7 cellular contexts compared by ENCODE assay signal in genomic region chr17:75785770-75786538, GRCh38. TPM values are rescaled to one million over a fixed set of nuclear protein-coding genes. Genes with fewer than 3 reads are reported as not detected.
A peak's percentile ranks its signal among the peaks of the same experiment; 100 is the strongest.
DNase-seq lines count a peak whose midpoint lies in the region; ATAC-seq and TF ChIP-seq lines count a peak whose summit lies in the region.

No MANE protein-coding gene starts in this region.

- peak; percentile 79 for DNase-seq in GM23248
- DNase-seq in OCI-LY7 (ENCODE audit: low spot score) = peak; percentile 55
- DNase-seq in natural killer cell treated with Interleukin-12 subunit alpha and Interleukin-12 subunit beta and Interleukin-15 and Interleukin-18, amount 100 ng/mL, for 72 hours (ENCODE audit: low spot score) = no peak
- no peak for DNase-seq in head of caudate nucleus
- no peak for DNase-seq in mesenteric fat pad (ENCODE audit: low spot score)

- POLR2A ChIA-PET in OCI-LY7 (lab: Charles Lee) = interaction anchor here (0.5 to 4.0 kb wide), 16 partner anchors 8 to 140 kb away, joined by 3 to 33 read pairs (median 4); partner anchors contain the start of genes GALK1 and WBP2

- peaks cover 29% of the 10 kb centered on the region for H3K4me1 Mint-ChIP-seq in dendritic cell treated with granulocyte-macrophage colony-stimulating factor and Interleukin-4, amounts not matched to agents 40 ng/mL and 50 ng/mL, for 4 days (ENCODE audit: low read depth)
- H3K4me1 Mint-ChIP-seq in natural killer cell treated with Interleukin-12 subunit alpha and Interleukin-12 subunit beta and Interleukin-15 and Interleukin-18, amount 100 ng/mL, for 72 hours (ENCODE audit: low read depth in 2 of 2) = peaks cover 31 to 35% of the 10 kb centered on the region in 2 donors

- H3K27ac ChIP-seq in GM23248 (peak overlapping the region; percentile 99), OCI-LY7 (ENCODE audit: low read depth, low read length, poor library complexity, severe bottlenecking) (peak overlapping the region; percentile 91)

- H3K9ac ChIP-seq in GM23248 = peak overlapping the region; percentile 93

- no peak for ATAC-seq in natural killer cell treated with Interleukin-12 subunit alpha and Interleukin-12 subunit beta and Interleukin-15 and Interleukin-18, amount 100 ng/mL, for 72 hours
- ATAC-seq in HG03521 (IDR thresholded peaks at IDR 0.05; ENCODE audit: unreplicated experiment) = no peak

- H3K9me2 ChIP-seq in GM23248 (ENCODE audit: insufficient read depth) (no peaks in the 10 kb centered on the region), OCI-LY7 (ENCODE audit: insufficient read depth, low read length) (no peaks in the 10 kb centered on the region)

- H3K9me3 ChIP-seq in GM23248 (ENCODE audit: low read depth) = no peaks in the 10 kb centered on the region
- no peaks in the 10 kb centered on the region for H3K9me3 ChIP-seq in OCI-LY7 (ENCODE audit: low read length)

- H3K36me3 ChIP-seq in GM23248 (ENCODE audit: low read depth) (no peaks in the 10 kb centered on the region), OCI-LY7 (ENCODE audit: insufficient read depth, low read length) (peaks cover 21% of the 10 kb centered on the region)

- no peaks in the 10 kb centered on the region for H3K9me3 Mint-ChIP-seq in dendritic cell treated with granulocyte-macrophage colony-stimulating factor and Interleukin-4, amounts not matched to agents 40 ng/mL and 50 ng/mL, for 4 days
- H3K9me3 Mint-ChIP-seq in natural killer cell treated with Interleukin-12 subunit alpha and Interleukin-12 subunit beta and Interleukin-15 and Interleukin-18, amount 100 ng/mL, for 72 hours = no peaks in the 10 kb centered on the region

- 13 to 16% methylated on average over 8 of the region's 8 CpGs for WGBS in GM23248 (ENCODE audit: low coverage in 1 of 2, low lambda C conversion rate in 2 of 2, missing lambda C conversion rate in 2 of 2), 2 experiments

- H3K27me3 Mint-ChIP-seq in dendritic cell treated with granulocyte-macrophage colony-stimulating factor and Interleukin-4, amounts not matched to agents 40 ng/mL and 50 ng/mL, for 4 days = no peaks in the 10 kb centered on the region
- H3K27me3 Mint-ChIP-seq in natural killer cell treated with Interleukin-12 subunit alpha and Interleukin-12 subunit beta and Interleukin-15 and Interleukin-18, amount 100 ng/mL, for 72 hours = no peaks in the 10 kb centered on the region

- H3K36me3 Mint-ChIP-seq in dendritic cell treated with granulocyte-macrophage colony-stimulating factor and Interleukin-4, amounts not matched to agents 40 ng/mL and 50 ng/mL, for 4 days (ENCODE audit: low read depth) = peaks cover 7% of the 10 kb centered on the region
- H3K36me3 Mint-ChIP-seq in natural killer cell treated with Interleukin-12 subunit alpha and Interleukin-12 subunit beta and Interleukin-15 and Interleukin-18, amount 100 ng/mL, for 72 hours = no peaks in the 10 kb centered on the region

- H4K20me1 ChIP-seq in GM23248 (ENCODE audit: insufficient read depth) (no peaks in the 10 kb centered on the region), OCI-LY7 (ENCODE audit: insufficient read depth, low read length) (0 out of 2 replicates have a peak, but pooled peaks cover under 1% of the 10 kb centered on the region)

- H2AFZ ChIP-seq in GM23248 (peak overlapping the region; percentile 64), OCI-LY7 (ENCODE audit: low read length) (no peak overlapping the region; the same call in 1 of the 2 replicates)

- H3F3A ChIP-seq in GM23248 (ENCODE audit: insufficient read depth) = peaks cover 35% of the 10 kb centered on the region

- peak overlapping the region; percentile 99 for H3K27ac Mint-ChIP-seq in dendritic cell treated with granulocyte-macrophage colony-stimulating factor and Interleukin-4, amounts not matched to agents 40 ng/mL and 50 ng/mL, for 4 days
- peak overlapping the region; percentile 94 to 98 for H3K27ac Mint-ChIP-seq in natural killer cell treated with Interleukin-12 subunit alpha and Interleukin-12 subunit beta and Interleukin-15 and Interleukin-18, amount 100 ng/mL, for 72 hours

- no TSS peak for BruUV-seq in OCI-LY7 (replicated peaks; lab: Mats Ljungman, UMichigan)

- H3K79me2 ChIP-seq in GM23248 (ENCODE audit: insufficient read depth) (peaks cover 48% of the 10 kb centered on the region), OCI-LY7 (ENCODE audit: insufficient read depth, low read depth, low read length) (peaks cover 59% of the 10 kb centered on the region)

- in situ Hi-C loops in GM23248 (cut with MboI) = no loop called here

- no peaks in the 10 kb centered on the region for H3K27me3 ChIP-seq in GM23248 (replicated peaks; ENCODE audit: insufficient read depth)

- CTCF ChIA-PET in OCI-LY7 (lab: Charles Lee; ENCODE audit: unreplicated experiment) = interaction anchor here (0.6 to 1.5 kb wide), 2 partner anchors 33 to 41 kb away, joined by 3 to 7 read pairs; no protein-coding TSS in a partner anchor

- H3K4me2 ChIP-seq in GM23248 (ENCODE audit: unreplicated experiment) = peak overlapping the region; percentile 89
- H3K4me2 ChIP-seq in OCI-LY7 (ENCODE audit: low read length) = peak overlapping the region; percentile 88

- H3K4me1 ChIP-seq in GM23248 (ENCODE audit: insufficient read depth) (peaks cover 31% of the 10 kb centered on the region), OCI-LY7 (ENCODE audit: insufficient read depth, low read length, poor library complexity, severe bottlenecking) (peaks cover 45% of the 10 kb centered on the region)

- intact Hi-C loops in OCI-LY7 (cut with micrococcal nuclease; ENCODE audit: unreplicated experiment) (loop anchor here (2.0 to 10.0 kb wide), 3 partner anchors 41 to 511 kb away; partner anchors contain the start of genes ACOX1, MIF4GD and TEN1), head of caudate nucleus (cut with DNase I) (loop anchor here (10.0 kb wide), 1 partner anchor 109 kb away; the partner anchor contains the start of gene TRIM65)
- intact Hi-C loops in dendritic cell treated with granulocyte-macrophage colony-stimulating factor and Interleukin-4, amounts not matched to agents 40 ng/mL and 50 ng/mL, for 4 days (cut with micrococcal nuclease) = no loop called here

- H3K4me3 Mint-ChIP-seq in dendritic cell treated with granulocyte-macrophage colony-stimulating factor and Interleukin-4, amounts not matched to agents 40 ng/mL and 50 ng/mL, for 4 days = peak overlapping the region; percentile 81
- H3K4me3 Mint-ChIP-seq in natural killer cell treated with Interleukin-12 subunit alpha and Interleukin-12 subunit beta and Interleukin-15 and Interleukin-18, amount 100 ng/mL, for 72 hours = peak overlapping the region; percentile 88

- H3K4me3 ChIP-seq in GM23248 = peak overlapping the region; percentile 75
- H3K4me3 ChIP-seq in OCI-LY7 (ENCODE audit: low read depth, low read length, poor library complexity, severe bottlenecking) = peak overlapping the region; percentile 76

- TF ChIP-seq CTCF in OCI-LY7 (conservative IDR thresholded peaks at IDR 0.05; ENCODE audit: low read length) = no peak

RNA-seq across cellular contexts. Expression of gene UNK, which starts 1.3 kb away (rescaled TPM):
- total RNA-seq in GM23248 (2014; rRNA removed; shearing (Covaris generic)) = 11.5 and 20.2 TPM in 2 replicates
- 12.4 and 13.3 TPM in 2 replicates for polyA plus RNA-seq in GM23248 (2016; fragmentation: Nextera tagmentation; extraction: Ambion mirVana)
- total RNA-seq in OCI-LY7 (2014; rRNA removed; shearing (Covaris generic)) = 41.5 and 44.0 TPM in 2 replicates
- 67.6 and 77.3 TPM in 2 replicates for total RNA-seq in OCI-LY7 (2022)
- total RNA-seq in natural killer cell treated with Interleukin-12 subunit alpha and Interleukin-12 subunit beta and Interleukin-15 and Interleukin-18, amount 100 ng/mL, for 72 hours = 10 to 100 TPM; 30.6 to 39.8 TPM
- total RNA-seq in mesenteric fat pad = 24.6 TPM

RNA-seq across cellular contexts. Expression of gene GALK1, which starts 21.0 kb away (rescaled TPM):
- total RNA-seq in GM23248 (2014; rRNA removed; shearing (Covaris generic)) = 16.6 and 40.6 TPM in 2 replicates
- polyA plus RNA-seq in GM23248 (2016; fragmentation: Nextera tagmentation; extraction: Ambion mirVana) = 46.5 and 47.3 TPM in 2 replicates
- total RNA-seq in OCI-LY7 (2014; rRNA removed; shearing (Covaris generic)) = 88.2 and 99.4 TPM in 2 replicates
- total RNA-seq in OCI-LY7 (2022) (74.8 and 76.5 TPM in 2 replicates), mesenteric fat pad (26.4 TPM)
- total RNA-seq in natural killer cell treated with Interleukin-12 subunit alpha and Interleukin-12 subunit beta and Interleukin-15 and Interleukin-18, amount 100 ng/mL, for 72 hours = 10 to 100 TPM; 13.7 to 31.1 TPM

RNA-seq across cellular contexts. Expression of gene UNC13D, which starts 58.2 kb away (rescaled TPM):
- total RNA-seq in GM23248 (2014; rRNA removed; shearing (Covaris generic)) = under 0.01 and 0.65 TPM in 2 replicates
- polyA plus RNA-seq in GM23248 (2016; fragmentation: Nextera tagmentation; extraction: Ambion mirVana) = 0.06 TPM in 1 of 2 replicates, not detected in the other
- total RNA-seq in OCI-LY7 (2014; rRNA removed; shearing (Covaris generic)) = 7.1 and 8.0 TPM in 2 replicates
- total RNA-seq in OCI-LY7 (2022) = 12.2 and 17.8 TPM in 2 replicates
- total RNA-seq in natural killer cell treated with Interleukin-12 subunit alpha and Interleukin-12 subunit beta and Interleukin-15 and Interleukin-18, amount 100 ng/mL, for 72 hours = 100 to 1,000 TPM; 270 to 289 TPM
- total RNA-seq in mesenteric fat pad = 12.8 TPM

Comparison
In these comparisons a context has a peak if more than half of its experiments do, and no peak if none do; other contexts are left out.
1. DNase-seq: peak in GM23248 (single experiment) and OCI-LY7 (single experiment); none in natural killer cell treated with Interleukin-12 subunit alpha and Interleukin-12 subunit beta and Interleukin-15 and Interleukin-18, amount 100 ng/mL, for 72 hours (single experiment), head of caudate nucleus (0 of 42) and mesenteric fat pad (single experiment).
2. RNA of gene UNC13D, which starts 58.2 kb away (total RNA-seq): 270 to 289 TPM in natural killer cell treated with Interleukin-12 subunit alpha and Interleukin-12 subunit beta and Interleukin-15 and Interleukin-18, amount 100 ng/mL, for 72 hours; 7.1 to 17.8 TPM in OCI-LY7, 12.8 TPM in mesenteric fat pad (single experiment) and under 0.01 to 0.65 TPM in GM23248; every median in the first group is over 10 times any median in the second.